1 cellular context compared by ENCODE assay signal in genomic region chr20:62736407-62737071, GRCh38.
TF ChIP-seq lines count a peak whose summit lies in the region.

No MANE protein-coding gene starts in this region.

TF ChIP-seq in HEK293, 187 proteins besides CTCF, POLR2A, EP300 and RAD21 (continued from another document):
- TF ChIP-seq KLF17 (tag by site-specific recombination; IDR thresholded peaks at IDR 0.05) (peak; percentile 42; the same call in 1 of the 2 replicates), ZNF324 (tag by site-specific recombination; IDR thresholded peaks at IDR 0.05) (no peak), ZNF426 (tag by site-specific recombination; IDR thresholded peaks at IDR 0.05) (no peak), KLF1 (tag by site-specific recombination; IDR thresholded peaks at IDR 0.05) (peak; percentile 59)
